In the genomic region with DNA sequence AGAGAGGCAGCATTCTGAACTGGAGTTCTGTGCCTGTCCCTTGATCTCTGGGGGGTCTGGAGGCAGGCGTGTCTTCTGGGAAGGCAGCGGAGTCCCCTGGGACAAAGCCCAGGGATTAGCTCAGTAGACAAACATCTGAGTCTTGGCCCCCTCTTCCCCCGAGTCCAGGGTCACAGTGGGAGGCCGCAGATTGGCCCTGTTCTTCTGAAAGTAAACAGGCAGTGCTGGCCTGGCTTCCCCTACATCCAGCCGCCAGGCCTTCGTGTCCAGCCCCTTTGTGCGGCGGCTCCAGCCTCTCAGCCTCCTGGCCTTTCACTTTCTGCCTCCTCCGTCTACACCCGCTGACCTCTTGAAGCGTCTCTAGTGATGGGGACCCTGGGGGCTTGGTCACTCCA, we compare ENCODE assay signal across 1 cellular context.
A peak's percentile ranks its signal among the peaks of the same experiment; 100 is the strongest.
TF ChIP-seq lines count a peak whose summit lies in the region.

No MANE protein-coding gene starts in this region.

TF ChIP-seq in HepG2, 621 proteins besides CTCF, POLR2A, EP300 and RAD21 (continued from another document and continues in another):
- TF ChIP-seq, protein P1, sequence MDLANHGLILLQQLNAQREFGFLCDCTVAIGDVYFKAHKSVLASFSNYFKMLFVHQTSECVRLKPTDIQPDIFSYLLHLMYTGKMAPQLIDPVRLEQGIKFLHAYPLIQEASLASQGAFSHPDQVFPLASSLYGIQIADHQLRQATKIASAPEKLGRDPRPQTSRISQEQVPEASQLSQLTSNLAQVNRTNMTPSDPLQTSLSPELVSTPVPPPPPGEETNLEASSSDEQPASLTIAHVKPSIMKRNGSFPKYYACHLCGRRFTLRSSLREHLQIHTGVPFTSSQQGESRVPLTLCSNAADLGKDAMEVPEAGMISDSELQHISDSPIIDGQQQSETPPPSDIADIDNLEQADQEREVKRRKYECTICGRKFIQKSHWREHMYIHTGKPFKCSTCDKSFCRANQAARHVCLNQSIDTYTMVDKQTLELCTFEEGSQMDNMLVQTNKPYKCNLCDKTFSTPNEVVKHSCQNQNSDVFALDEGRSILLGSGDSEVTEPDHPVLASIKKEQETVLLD (CRISPR knock-in tag; IDR thresholded peaks at IDR 0.05; ENCODE audit: low read depth) = no peak
- TF ChIP-seq HNF4G (IDR thresholded peaks at IDR 0.05; ENCODE audit: borderline replicate concordance, low read depth, low read length) = peak; percentile 62
- TF ChIP-seq HNF4G (CRISPR knock-in tag; IDR thresholded peaks at IDR 0.05; ENCODE audit: borderline replicate concordance, low read depth) = peak; percentile 61; the same call in 1 of the 2 replicates
- no peak for TF ChIP-seq RFX5 (IDR thresholded peaks at IDR 0.05; ENCODE audit: low read depth, low read length)
- TF ChIP-seq ZNF331 (CRISPR knock-in tag; IDR thresholded peaks at IDR 0.05) = peak; percentile 61; the same call in 1 of the 2 replicates
- peak; percentile 94 for TF ChIP-seq PHF21A (CRISPR knock-in tag; IDR thresholded peaks at IDR 0.05)
- TF ChIP-seq ZNF251 (CRISPR knock-in tag; IDR thresholded peaks at IDR 0.05) = no peak
- TF ChIP-seq, protein P2, sequence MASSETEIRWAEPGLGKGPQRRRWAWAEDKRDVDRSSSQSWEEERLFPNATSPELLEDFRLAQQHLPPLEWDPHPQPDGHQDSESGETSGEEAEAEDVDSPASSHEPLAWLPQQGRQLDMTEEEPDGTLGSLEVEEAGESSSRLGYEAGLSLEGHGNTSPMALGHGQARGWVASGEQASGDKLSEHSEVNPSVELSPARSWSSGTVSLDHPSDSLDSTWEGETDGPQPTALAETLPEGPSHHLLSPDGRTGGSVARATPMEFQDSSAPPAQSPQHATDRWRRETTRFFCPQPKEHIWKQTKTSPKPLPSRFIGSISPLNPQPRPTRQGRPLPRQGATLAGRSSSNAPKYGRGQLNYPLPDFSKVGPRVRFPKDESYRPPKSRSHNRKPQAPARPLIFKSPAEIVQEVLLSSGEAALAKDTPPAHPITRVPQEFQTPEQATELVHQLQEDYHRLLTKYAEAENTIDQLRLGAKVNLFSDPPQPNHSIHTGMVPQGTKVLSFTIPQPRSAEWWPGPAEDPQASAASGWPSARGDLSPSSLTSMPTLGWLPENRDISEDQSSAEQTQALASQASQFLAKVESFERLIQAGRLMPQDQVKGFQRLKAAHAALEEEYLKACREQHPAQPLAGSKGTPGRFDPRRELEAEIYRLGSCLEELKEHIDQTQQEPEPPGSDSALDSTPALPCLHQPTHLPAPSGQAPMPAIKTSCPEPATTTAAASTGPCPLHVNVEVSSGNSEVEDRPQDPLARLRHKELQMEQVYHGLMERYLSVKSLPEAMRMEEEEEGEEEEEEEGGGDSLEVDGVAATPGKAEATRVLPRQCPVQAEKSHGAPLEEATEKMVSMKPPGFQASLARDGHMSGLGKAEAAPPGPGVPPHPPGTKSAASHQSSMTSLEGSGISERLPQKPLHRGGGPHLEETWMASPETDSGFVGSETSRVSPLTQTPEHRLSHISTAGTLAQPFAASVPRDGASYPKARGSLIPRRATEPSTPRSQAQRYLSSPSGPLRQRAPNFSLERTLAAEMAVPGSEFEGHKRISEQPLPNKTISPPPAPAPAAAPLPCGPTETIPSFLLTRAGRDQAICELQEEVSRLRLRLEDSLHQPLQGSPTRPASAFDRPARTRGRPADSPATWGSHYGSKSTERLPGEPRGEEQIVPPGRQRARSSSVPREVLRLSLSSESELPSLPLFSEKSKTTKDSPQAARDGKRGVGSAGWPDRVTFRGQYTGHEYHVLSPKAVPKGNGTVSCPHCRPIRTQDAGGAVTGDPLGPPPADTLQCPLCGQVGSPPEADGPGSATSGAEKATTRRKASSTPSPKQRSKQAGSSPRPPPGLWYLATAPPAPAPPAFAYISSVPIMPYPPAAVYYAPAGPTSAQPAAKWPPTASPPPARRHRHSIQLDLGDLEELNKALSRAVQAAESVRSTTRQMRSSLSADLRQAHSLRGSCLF (CRISPR knock-in tag; IDR thresholded peaks at IDR 0.05; ENCODE audit: borderline replicate concordance) = no peak
- TF ChIP-seq TERF1 (CRISPR knock-in tag; IDR thresholded peaks at IDR 0.05) = no peak
- TF ChIP-seq MBD4 (IDR thresholded peaks at IDR 0.05; ENCODE audit: borderline replicate concordance, low read length) = no peak
- peak; percentile 83; the same call in 1 of the 2 replicates for TF ChIP-seq JUND (CRISPR knock-in tag; IDR thresholded peaks at IDR 0.05)
- TF ChIP-seq TRIM24 (CRISPR knock-in tag; IDR thresholded peaks at IDR 0.05) = 0 out of 2 replicates have a peak, but pooled peaks have one; percentile 29
- no peak for TF ChIP-seq PBX2 (CRISPR knock-in tag; IDR thresholded peaks at IDR 0.05)
- peak; percentile 80 for TF ChIP-seq ZNF768 (CRISPR knock-in tag; IDR thresholded peaks at IDR 0.05)
- no peak for TF ChIP-seq AKAP8 (CRISPR knock-in tag; IDR thresholded peaks at IDR 0.05)
- TF ChIP-seq HHEX (CRISPR knock-in tag; IDR thresholded peaks at IDR 0.05) = peak; percentile 44; the same call in 1 of the 2 replicates
- TF ChIP-seq ZNF773 (CRISPR knock-in tag; IDR thresholded peaks at IDR 0.05; ENCODE audit: borderline replicate concordance) = no peak
- TF ChIP-seq ZNF616 (CRISPR knock-in tag; IDR thresholded peaks at IDR 0.05; ENCODE audit: low read depth) = no peak
- no peak for TF ChIP-seq TARDBP (CRISPR knock-in tag; IDR thresholded peaks at IDR 0.05)
- no peak for TF ChIP-seq NFKBIZ (CRISPR knock-in tag; IDR thresholded peaks at IDR 0.05)
- no peak for TF ChIP-seq MTA3 (CRISPR knock-in tag; IDR thresholded peaks at IDR 0.05)
- no peak for TF ChIP-seq POLR2AphosphoS5 (IDR thresholded peaks at IDR 0.05; ENCODE audit: low read depth, low read length)
- peak; percentile 73; the same call in 1 of the 2 replicates for TF ChIP-seq KDM3A (CRISPR knock-in tag; IDR thresholded peaks at IDR 0.05; ENCODE audit: low read depth)
- TF ChIP-seq NFIB (CRISPR knock-in tag; IDR thresholded peaks at IDR 0.05; ENCODE audit: borderline replicate concordance) = no peak
- TF ChIP-seq ZNF567 (CRISPR knock-in tag; IDR thresholded peaks at IDR 0.05; ENCODE audit: borderline replicate concordance) = no peak
- TF ChIP-seq SMC3 (IDR thresholded peaks at IDR 0.05; ENCODE audit: low read length) = no peak
- peak; percentile 63; the same call in 1 of the 2 replicates for TF ChIP-seq THAP11 (CRISPR knock-in tag; IDR thresholded peaks at IDR 0.05)
- TF ChIP-seq CCAR2 (optimal IDR thresholded peaks at IDR 0.05; ENCODE audit: low read depth, low read length) = no peak
- TF ChIP-seq HNRNPK (IDR thresholded peaks at IDR 0.05; ENCODE audit: low read depth, low read length, poor library complexity, severe bottlenecking) = no peak
- TF ChIP-seq ZNF713 (CRISPR knock-in tag; IDR thresholded peaks at IDR 0.05) = no peak
- peak; percentile 89 for TF ChIP-seq NR2F6 (IDR thresholded peaks at IDR 0.05)
- TF ChIP-seq NR2F6 (CRISPR knock-in tag; IDR thresholded peaks at IDR 0.05) = peak; percentile 92
- 0 out of 2 replicates have a peak, but pooled peaks have one; percentile 41 for TF ChIP-seq ZNF629 (CRISPR knock-in tag; conservative IDR thresholded peaks at IDR 0.05)
- peak; percentile 56 for TF ChIP-seq ZNF501 (CRISPR knock-in tag; IDR thresholded peaks at IDR 0.05)
- TF ChIP-seq MEIS1 (CRISPR knock-in tag; IDR thresholded peaks at IDR 0.05; ENCODE audit: borderline replicate concordance) = no peak
- no peak for TF ChIP-seq ZNF230 (CRISPR knock-in tag; IDR thresholded peaks at IDR 0.05)
- TF ChIP-seq ZNF562 (CRISPR knock-in tag; IDR thresholded peaks at IDR 0.05; ENCODE audit: borderline replicate concordance) = no peak
- no peak for TF ChIP-seq ISX (CRISPR knock-in tag; conservative IDR thresholded peaks at IDR 0.05)
- TF ChIP-seq, protein P3, sequence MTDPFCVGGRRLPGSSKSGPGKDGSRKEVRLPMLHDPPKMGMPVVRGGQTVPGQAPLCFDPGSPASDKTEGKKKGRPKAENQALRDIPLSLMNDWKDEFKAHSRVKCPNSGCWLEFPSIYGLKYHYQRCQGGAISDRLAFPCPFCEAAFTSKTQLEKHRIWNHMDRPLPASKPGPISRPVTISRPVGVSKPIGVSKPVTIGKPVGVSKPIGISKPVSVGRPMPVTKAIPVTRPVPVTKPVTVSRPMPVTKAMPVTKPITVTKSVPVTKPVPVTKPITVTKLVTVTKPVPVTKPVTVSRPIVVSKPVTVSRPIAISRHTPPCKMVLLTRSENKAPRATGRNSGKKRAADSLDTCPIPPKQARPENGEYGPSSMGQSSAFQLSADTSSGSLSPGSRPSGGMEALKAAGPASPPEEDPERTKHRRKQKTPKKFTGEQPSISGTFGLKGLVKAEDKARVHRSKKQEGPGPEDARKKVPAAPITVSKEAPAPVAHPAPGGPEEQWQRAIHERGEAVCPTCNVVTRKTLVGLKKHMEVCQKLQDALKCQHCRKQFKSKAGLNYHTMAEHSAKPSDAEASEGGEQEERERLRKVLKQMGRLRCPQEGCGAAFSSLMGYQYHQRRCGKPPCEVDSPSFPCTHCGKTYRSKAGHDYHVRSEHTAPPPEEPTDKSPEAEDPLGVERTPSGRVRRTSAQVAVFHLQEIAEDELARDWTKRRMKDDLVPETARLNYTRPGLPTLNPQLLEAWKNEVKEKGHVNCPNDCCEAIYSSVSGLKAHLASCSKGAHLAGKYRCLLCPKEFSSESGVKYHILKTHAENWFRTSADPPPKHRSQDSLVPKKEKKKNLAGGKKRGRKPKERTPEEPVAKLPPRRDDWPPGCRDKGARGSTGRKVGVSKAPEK (CRISPR knock-in tag; IDR thresholded peaks at IDR 0.05; ENCODE audit: borderline replicate concordance) = no peak
- TF ChIP-seq KLF16 (CRISPR knock-in tag; IDR thresholded peaks at IDR 0.05) = peak in 1 of 2 experiments; percentile 75; a peak in 1 of 4 replicates
- TF ChIP-seq ZNF646 (CRISPR knock-in tag; IDR thresholded peaks at IDR 0.05) = no peak
- TF ChIP-seq FOXK2 (IDR thresholded peaks at IDR 0.05) = peak; percentile 25; the same call in 1 of the 2 replicates
- no peak for TF ChIP-seq ZNF724P (CRISPR knock-in tag; IDR thresholded peaks at IDR 0.05; ENCODE audit: borderline replicate concordance)
- TF ChIP-seq NONO (IDR thresholded peaks at IDR 0.05) = no peak
- TF ChIP-seq NONO (CRISPR knock-in tag; conservative IDR thresholded peaks at IDR 0.05) = no peak; the same call in 1 of the 2 replicates
- TF ChIP-seq ZNF446 (CRISPR knock-in tag; IDR thresholded peaks at IDR 0.05) = no peak
- TF ChIP-seq ZNF709 (CRISPR knock-in tag; IDR thresholded peaks at IDR 0.05) = 0 out of 2 replicates have a peak, but pooled peaks have one; percentile 49
